ENCODE assay signal across 8 cellular contexts in the genomic region with DNA sequence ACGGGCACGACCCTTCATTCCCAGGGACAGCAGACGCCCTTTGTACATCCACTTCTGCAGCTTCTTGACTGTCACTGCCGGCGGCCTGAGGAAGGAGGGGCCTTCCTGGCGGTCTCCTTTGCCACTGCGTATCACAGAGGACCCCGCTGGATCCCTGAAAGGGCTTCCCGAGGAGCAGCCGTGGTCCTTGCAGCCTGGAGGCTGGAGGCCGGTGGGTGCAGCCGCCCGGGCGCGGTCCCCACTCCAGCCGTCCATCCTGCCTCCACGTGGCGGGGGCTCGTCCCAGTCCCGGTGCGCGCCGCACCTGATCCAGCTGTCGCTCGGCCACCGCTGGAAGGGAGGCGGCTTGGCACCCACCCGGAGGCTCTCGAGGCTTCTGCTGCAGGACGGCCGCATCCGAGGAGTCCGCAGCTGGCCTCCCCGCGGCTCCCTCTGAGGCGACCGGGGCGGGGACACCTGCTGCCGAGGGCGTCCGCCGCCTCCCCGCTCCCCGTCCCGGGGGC. TPM values are rescaled to one million over a fixed set of nuclear protein-coding genes. Genes with fewer than 3 reads are reported as not detected.
DNase-seq lines count a peak whose midpoint lies in the region; ATAC-seq and TF ChIP-seq lines count a peak whose summit lies in the region.

No MANE protein-coding gene starts in this region.

- DNase-seq in NCI-H146 (lab: John Stamatoyannopoulos, UW) (peak; percentile 74), NCI-H146 treated with DMSO at 0.1 percent for 48 hours (lab: John Stamatoyannopoulos, UW; ENCODE audit: unreplicated experiment) (no peak), NCI-H510A (lab: John Stamatoyannopoulos, UW) (peak; percentile 81), activated T-helper 1 cell treated with Interleukin-2 at 50 U/mL for 16 hours (ENCODE audit: low read depth) (peak; percentile 15), Right ventricle myocardium superior (peak; percentile 45), progenitor cell of endocrine pancreas (ENCODE audit: low spot score, unreplicated experiment) (peak; percentile 38), middle frontal gyrus (ENCODE audit: extremely low spot score, low spot score) (no peak)

- no peaks in the 10 kb centered on the region for H3K27me3 Mint-ChIP-seq in progenitor cell of endocrine pancreas

- peak; percentile 38 for ATAC-seq in HG02678 (IDR thresholded peaks at IDR 0.05; ENCODE audit: unreplicated experiment)
- ATAC-seq in Right ventricle myocardium superior (ENCODE audit: poor library complexity) = peak; percentile 6

- no peaks in the 10 kb centered on the region for H3K9me3 Mint-ChIP-seq in progenitor cell of endocrine pancreas (ENCODE audit: low read depth)

- intact Hi-C loops in Right ventricle myocardium superior (cut with DNase I) = no loop called here

- peaks cover 38% of the 10 kb centered on the region for H3K4me1 Mint-ChIP-seq in progenitor cell of endocrine pancreas (ENCODE audit: low read depth)

- H3K27ac Mint-ChIP-seq in progenitor cell of endocrine pancreas = peak overlapping the region; percentile 92

- H3K36me3 Mint-ChIP-seq in progenitor cell of endocrine pancreas (ENCODE audit: insufficient read depth) = no peaks in the 10 kb centered on the region

- no peak for TF ChIP-seq CTCF in progenitor cell of endocrine pancreas (IDR thresholded peaks at IDR 0.05; ENCODE audit: unreplicated experiment)

- H3K4me3 Mint-ChIP-seq in progenitor cell of endocrine pancreas (ENCODE audit: low read depth) = peak overlapping the region; percentile 94

RNA-seq across cellular contexts. Expression of gene SYDE2, which starts 0.4 kb away (rescaled TPM):
- total RNA-seq in Right ventricle myocardium superior (21.4 TPM), progenitor cell of endocrine pancreas (24.2 and 24.6 TPM in 2 replicates)

RNA-seq across cellular contexts. Expression of gene C1orf52, which starts 59.0 kb away (rescaled TPM):
- total RNA-seq in Right ventricle myocardium superior (17.8 TPM), progenitor cell of endocrine pancreas (41.0 and 42.2 TPM in 2 replicates)

Comparison
In these comparisons a context has a peak if more than half of its experiments do, and no peak if none do; other contexts are left out.
1. DNase-seq: peak in NCI-H146 (single experiment), NCI-H510A (single experiment), activated T-helper 1 cell treated with Interleukin-2 at 50 U/mL for 16 hours (single experiment), Right ventricle myocardium superior (single experiment) and progenitor cell of endocrine pancreas (single experiment); none in NCI-H146 treated with DMSO at 0.1 percent for 48 hours (single experiment) and middle frontal gyrus (single experiment).